14 cellular contexts compared by ENCODE assay signal in the genomic region with DNA sequence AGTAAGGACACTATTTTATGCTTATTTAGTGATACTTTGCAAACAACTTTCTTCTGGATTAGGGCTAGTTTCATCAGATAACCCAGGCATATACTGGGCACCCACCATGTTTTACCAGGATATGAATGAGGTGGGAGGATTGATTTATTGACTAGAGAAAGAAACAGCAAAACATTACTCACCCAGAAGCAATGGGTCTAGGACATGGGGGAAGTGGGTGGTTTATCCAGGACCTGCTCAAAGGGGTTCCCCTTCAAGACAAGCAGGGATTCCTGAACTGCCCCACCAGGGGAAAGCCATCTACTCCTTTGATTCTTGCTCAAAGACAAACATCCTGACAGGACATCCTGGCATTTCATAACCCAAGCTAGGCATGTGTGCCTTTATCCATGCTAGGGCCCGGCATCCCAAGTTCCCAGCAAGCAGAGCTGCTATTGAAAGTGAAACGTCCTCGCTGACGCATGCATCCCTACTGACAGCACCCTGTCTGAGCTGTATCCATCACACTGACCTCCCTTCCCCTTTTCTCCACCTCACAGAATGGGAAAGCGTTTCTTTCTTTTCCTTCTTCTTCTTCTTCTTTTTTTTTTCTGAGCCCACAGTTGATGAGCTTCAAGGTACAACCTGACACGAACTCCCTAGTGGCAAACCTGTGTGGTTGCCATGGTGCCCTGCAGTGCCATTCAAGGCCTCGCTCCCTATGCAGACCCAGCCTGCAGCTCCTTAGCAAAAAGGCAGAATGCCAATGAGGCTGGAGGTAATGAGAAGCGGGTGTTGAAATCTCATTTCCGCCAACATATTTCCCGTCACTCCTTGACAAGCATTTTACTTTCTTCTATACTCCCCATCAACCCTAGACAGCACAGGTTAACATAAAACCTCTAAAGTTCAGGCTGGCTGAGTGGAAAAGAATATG.
A peak's percentile ranks its signal among the peaks of the same experiment; 100 is the strongest.
DNase-seq lines count a peak whose midpoint lies in the region; ATAC-seq and TF ChIP-seq lines count a peak whose summit lies in the region.
"Had no signal": no experiment of that assay in that cellular context is flagged by ENCODE, and none has a peak within 500 bp of the region (broad histone marks: within the 10 kb centered on the region; RNA-seq: fewer than 3 reads in every experiment).

No MANE protein-coding gene starts in this region.

- H4K20me1 ChIP-seq in IMR-90 (ENCODE audit: insufficient read depth, low read length) = no peaks in the 10 kb centered on the region

- POLR2A ChIA-PET in IMR-90 (lab: Charles Lee; ENCODE audit: unreplicated experiment) = no interaction called here

- H3K4me3 ChIP-seq in IMR-90 (ENCODE audit: insufficient read depth, low read depth, low read length) (no peak overlapping the region), esophagus muscularis mucosa (no peak overlapping the region), transverse colon (no peak overlapping the region)

- H3K4me2 ChIP-seq in IMR-90 (ENCODE audit: low read depth, low read length) = no peak overlapping the region

- H3K18ac ChIP-seq in IMR-90 (ENCODE audit: low read depth, low read length) = no peak overlapping the region

- H3K4me1 ChIP-seq in IMR-90 (ENCODE audit: control insufficient read depth, insufficient read depth, low read length) (peaks cover 44% of the 10 kb centered on the region), esophagus muscularis mucosa (peaks cover 29 to 98% (median 76%) of the 10 kb centered on the region in 4 donors), transverse colon (peaks cover 27 to 69% (median 50%) of the 10 kb centered on the region in 4 donors)

- H3K23ac ChIP-seq in IMR-90 (ENCODE audit: low read depth, low read length) = no peak overlapping the region

- no peaks in the 10 kb centered on the region for H3K36me3 ChIP-seq in IMR-90 (ENCODE audit: control insufficient read depth, insufficient read depth, low read length)
- no peaks in the 10 kb centered on the region for H3K36me3 ChIP-seq in esophagus muscularis mucosa
- H3K36me3 ChIP-seq in transverse colon = no peaks in the 10 kb centered on the region

- intact Hi-C loops in IMR-90 (cut with micrococcal nuclease) = no loop called here
- intact Hi-C loops in esophagus muscularis mucosa (cut with DNase I) = loop anchor here (2.0 to 10.0 kb wide), 2 partner anchors 111 to 147 kb away; a partner anchor contains a TSS
- intact Hi-C loops in natural killer cell (cut with micrococcal nuclease) = no loop called here
- intact Hi-C loops in transverse colon (cut with DNase I; ENCODE audit: low total_unique reads) = loop anchor here (10.0 kb wide), 1 partner anchor 147 kb away; no protein-coding TSS in a partner anchor

- H3K9ac ChIP-seq in IMR-90 (ENCODE audit: low read depth, low read length) = no peak overlapping the region

- no peak overlapping the region for H2BK20ac ChIP-seq in IMR-90 (ENCODE audit: low read depth, low read length)

- ATAC-seq in IMR-90 (ENCODE audit: low read depth) (no peak), HG02981 (IDR thresholded peaks at IDR 0.05; ENCODE audit: unreplicated experiment) (no peak), natural killer cell (no peak)
- ATAC-seq: left lobe of liver had no signal

- H4K91ac ChIP-seq in IMR-90 (ENCODE audit: insufficient read depth, low read depth, low read length) = peak overlapping the region; percentile 23

- peak overlapping the region; percentile 61; the same call in 1 of the 2 replicates for H2AK5ac ChIP-seq in IMR-90 (ENCODE audit: low read depth, low read length)

- no peak overlapping the region for H2BK5ac ChIP-seq in IMR-90 (ENCODE audit: low read depth, low read length, poor library complexity, severe bottlenecking)

- H2BK120ac ChIP-seq in IMR-90 (ENCODE audit: low read depth, low read length) = peak overlapping the region; percentile 50

- H2AK9ac ChIP-seq in IMR-90 (replicated peaks; ENCODE audit: low read depth, low read length, poor library complexity) = peak overlapping the region; percentile 1

- H4K8ac ChIP-seq in IMR-90 (ENCODE audit: low read depth in 2 of 2, low read length in 2 of 2) = no peak overlapping the region

- H2BK15ac ChIP-seq in IMR-90 (ENCODE audit: low read depth, low read length) = peak overlapping the region; percentile 1; the same call in 1 of the 3 replicates

- H3K56ac ChIP-seq in IMR-90 (ENCODE audit: extremely low read depth, insufficient read depth, low read length) = no peak overlapping the region

- in situ Hi-C loops in IMR-90 (cut with MboI; ENCODE audit: low sequenced_read_pairs) (no loop called here), transverse colon (cut with MboI; ENCODE audit: low pct_ligation_motif_present in 1 of 4, low pct_unique_long_range_greater_than_20kb in 1 of 4, low sequenced_read_pairs in 3 of 4) (loop anchor here (10.0 to 25.0 kb wide), 6 partner anchors 117 to 449 kb away; a partner anchor contains a TSS)

- H3K9me3 ChIP-seq in IMR-90 (ENCODE audit: control insufficient read depth, insufficient read depth, low read length) (no peaks in the 10 kb centered on the region), esophagus muscularis mucosa (no peaks in the 10 kb centered on the region), transverse colon (no peaks in the 10 kb centered on the region)

- DNase-seq in IMR-90 = no peak
- DNase-seq in SHP77 (lab: John Stamatoyannopoulos, UW) = peak; percentile 56 to 70
- peak; percentile 90 for DNase-seq in esophagus muscularis mucosa (ENCODE audit: extremely low spot score)
- DNase-seq in pons (ENCODE audit: low spot score) = peak; percentile 65
- DNase-seq in cortex of kidney (lab: John Stamatoyannopoulos, UW) = no peak
- no peak for DNase-seq in natural killer cell
- no peak for DNase-seq in transverse colon
- DNase-seq: activated T-cell treated with anti-CD3 and anti-CD28 coated beads, Interleukin-2, amount 50 U/mL, for 1 hour; NCI-H1048; NK-92 treated with Interleukin-12 subunit alpha and Interleukin-12 subunit beta, amount 100 ng/mL, for 24 hours; stimulated activated CD4-positive, alpha-beta T cell treated with anti-CD3 and anti-CD28 coated beads, Interleukin-2, amount 100 ng/mL, for 48 hours; stimulated activated naive CD4-positive, alpha-beta T cell treated with Interleukin-2 at 50 U/mL for 16 hours had no signal

- WGBS in IMR-90 (ENCODE audit: extremely low coverage in 2 of 2, insufficient read length in 1 of 2), 2 experiments = 87% methylated on average over 6 of the region's 10 CpGs; no CpG with 5 or more reads in 1 of the 2 experiments
- 63% methylated on average over 10 of the region's 10 CpGs for WGBS in esophagus muscularis mucosa
- 79 to 82% methylated on average over 5 to 10 of the region's 10 CpGs for WGBS in transverse colon (ENCODE audit: low coverage in 1 of 2), 2 donors

- peak overlapping the region; percentile 56 for H3K14ac ChIP-seq in IMR-90 (replicated peaks; ENCODE audit: low read depth, low read length)

- H3K9me3 Mint-ChIP-seq in natural killer cell = no peaks in the 10 kb centered on the region

- TF ChIP-seq CTCF in IMR-90 (conservative IDR thresholded peaks at IDR 0.05; ENCODE audit: low read depth, low read length) (no peak), esophagus muscularis mucosa (IDR thresholded peaks at IDR 0.05) (no peak), natural killer cell (IDR thresholded peaks at IDR 0.05) (no peak), transverse colon (IDR thresholded peaks at IDR 0.05) (no peak)

- H3K27me3 ChIP-seq in IMR-90 (ENCODE audit: control insufficient read depth, insufficient read depth, low read length) (no peaks in the 10 kb centered on the region), esophagus muscularis mucosa (no peaks in the 10 kb centered on the region), transverse colon (no peaks in the 10 kb centered on the region)

- TF ChIP-seq POLR2A in IMR-90 (IDR thresholded peaks at IDR 0.05; ENCODE audit: low read depth, low read length) = no peak
- no peak for TF ChIP-seq POLR2A in esophagus muscularis mucosa (IDR thresholded peaks at IDR 0.05; ENCODE audit: low read depth)
- TF ChIP-seq POLR2A in transverse colon (IDR thresholded peaks at IDR 0.05) = no peak

- H3K79me1 ChIP-seq in IMR-90 (ENCODE audit: low read depth in 1 of 2, low read length in 2 of 2) = peaks cover 22 to 61% of the 10 kb centered on the region in 2 experiments

- no peak overlapping the region for H3K4me3 Mint-ChIP-seq in natural killer cell

- no peak overlapping the region for H3K27ac Mint-ChIP-seq in natural killer cell

- peaks cover 47% of the 10 kb centered on the region for H3K9me1 ChIP-seq in IMR-90 (ENCODE audit: insufficient read depth, low read length)

- no TSS peak for BruUV-seq in IMR-90 (replicated peaks; lab: Mats Ljungman, UMichigan)

- dilution Hi-C loops in IMR-90 (cut with HindIII; ENCODE audit: low sequenced_read_pairs, unreplicated experiment) = loop anchor here (25.0 kb wide), 1 partner anchor 149 kb away; no protein-coding TSS in a partner anchor

- peaks cover 0 to 2% of the 10 kb centered on the region in 2 donors for H3K27me3 Mint-ChIP-seq in natural killer cell (ENCODE audit: low read depth in 2 of 2)

- H3K36me3 Mint-ChIP-seq in natural killer cell = no peaks in the 10 kb centered on the region

- H3K4ac ChIP-seq in IMR-90 (ENCODE audit: low read depth, low read length) = peak overlapping the region; percentile 66

- no peak overlapping the region for H2AFZ ChIP-seq in IMR-90 (replicated peaks; ENCODE audit: low read length, poor library complexity)

- TF ChIP-seq EP300 in esophagus muscularis mucosa (IDR thresholded peaks at IDR 0.05) (no peak), transverse colon (IDR thresholded peaks at IDR 0.05; ENCODE audit: low read depth) (no peak)

- no peak overlapping the region for H4K5ac ChIP-seq in IMR-90 (ENCODE audit: low read depth, low read length)

- TF ChIP-seq RAD21 in IMR-90 (IDR thresholded peaks at IDR 0.05; ENCODE audit: low read length) = no peak

- peaks cover 0 to 2% of the 10 kb centered on the region in 2 donors for H3K4me1 Mint-ChIP-seq in natural killer cell

- H3K27ac ChIP-seq in IMR-90 (ENCODE audit: insufficient read depth, low read length) = no peak overlapping the region
- no peak overlapping the region for H3K27ac ChIP-seq in esophagus muscularis mucosa (replicated peaks in 1 of 4)
- H3K27ac ChIP-seq in transverse colon = no peak overlapping the region

- CTCF ChIA-PET in IMR-90 (lab: Yijun Ruan, JAX) = no interaction called here

TF ChIP-seq in IMR-90, 13 proteins besides CTCF, POLR2A, EP300 and RAD21 (continues in another document):
- TF ChIP-seq, protein P1, sequence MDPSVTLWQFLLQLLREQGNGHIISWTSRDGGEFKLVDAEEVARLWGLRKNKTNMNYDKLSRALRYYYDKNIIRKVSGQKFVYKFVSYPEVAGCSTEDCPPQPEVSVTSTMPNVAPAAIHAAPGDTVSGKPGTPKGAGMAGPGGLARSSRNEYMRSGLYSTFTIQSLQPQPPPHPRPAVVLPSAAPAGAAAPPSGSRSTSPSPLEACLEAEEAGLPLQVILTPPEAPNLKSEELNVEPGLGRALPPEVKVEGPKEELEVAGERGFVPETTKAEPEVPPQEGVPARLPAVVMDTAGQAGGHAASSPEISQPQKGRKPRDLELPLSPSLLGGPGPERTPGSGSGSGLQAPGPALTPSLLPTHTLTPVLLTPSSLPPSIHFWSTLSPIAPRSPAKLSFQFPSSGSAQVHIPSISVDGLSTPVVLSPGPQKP (IDR thresholded peaks at IDR 0.05; ENCODE audit: borderline replicate concordance, low read depth, low read length) = no peak
- TF ChIP-seq NFE2L2 (IDR thresholded peaks at IDR 0.05; ENCODE audit: low read depth, low read length) (no peak), MXI1 (IDR thresholded peaks at IDR 0.05; ENCODE audit: borderline replicate concordance, low read depth, low read length) (no peak), MAFK (IDR thresholded peaks at IDR 0.05; ENCODE audit: low read depth, low read length) (no peak)

Comparison
In these comparisons a context has a peak if more than half of its experiments do, and no peak if none do; other contexts are left out.
1. DNase-seq: peak in SHP77 (2 of 2), esophagus muscularis mucosa (single experiment) and pons (single experiment); none in IMR-90 (single experiment), cortex of kidney (single experiment), natural killer cell (single experiment) and transverse colon (single experiment).
2. intact Hi-C loops: an anchor here in esophagus muscularis mucosa (2.0 to 10.0 kb wide) and transverse colon (10.0 kb wide); none called in IMR-90 and natural killer cell.